In the genomic region with DNA sequence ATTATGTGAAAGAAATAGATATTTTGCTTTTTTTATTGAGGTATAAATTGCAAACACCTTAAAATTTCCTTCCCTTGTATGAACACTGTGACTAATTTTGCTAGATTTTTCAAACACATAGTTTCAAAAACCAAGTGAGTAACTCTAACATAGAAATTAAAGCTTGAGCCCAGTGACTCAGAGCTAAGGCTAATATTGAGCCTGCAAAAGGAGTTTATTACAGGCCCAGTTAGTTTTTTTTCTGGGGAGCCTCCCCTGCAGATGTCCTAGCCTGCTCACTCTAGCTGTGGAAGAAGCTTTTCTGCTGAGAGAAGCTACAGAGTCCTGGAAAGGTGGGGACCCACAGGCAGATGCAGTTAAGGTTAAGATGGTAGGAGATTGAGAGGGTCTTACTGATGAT, we compare ENCODE assay signal across 14 cellular contexts. TPM values are rescaled to one million over a fixed set of nuclear protein-coding genes. Genes with fewer than 3 reads are reported as not detected.
DNase-seq lines count a peak whose midpoint lies in the region; ATAC-seq and TF ChIP-seq lines count a peak whose summit lies in the region.
"Had no signal": no experiment of that assay in that cellular context is flagged by ENCODE, and none has a peak within 500 bp of the region (broad histone marks: within the 10 kb centered on the region; RNA-seq: fewer than 3 reads in every experiment).

No MANE protein-coding gene starts in this region.

- H3K9me3 Mint-ChIP-seq in GM23338 = no peaks in the 10 kb centered on the region
- H3K9me3 Mint-ChIP-seq: endodermal cell had no signal

- peak overlapping the region; percentile 18; the same call in 1 of the 2 replicates for H3K27ac ChIP-seq in GM23338 (ENCODE audit: low read depth)
- no peak overlapping the region for H3K27ac ChIP-seq in mesenchymal stem cell (ENCODE audit: low read length, poor library complexity, severe bottlenecking)
- H3K27ac ChIP-seq in testis = no peak overlapping the region

- H3K23ac ChIP-seq in mesenchymal stem cell (ENCODE audit: low read length in 2 of 2) = no peak overlapping the region

- intact Hi-C loops in testis (cut with DNase I; ENCODE audit: low total_unique reads) = no loop called here

- no peak overlapping the region for H3K4me3 Mint-ChIP-seq in GM23338
- H3K4me3 Mint-ChIP-seq: endodermal cell had no signal

- H3K4me3 ChIP-seq in BJ (ENCODE audit: low read depth, low read length) (no peak overlapping the region), GM23338 (no peak overlapping the region), astrocyte of the spinal cord (ENCODE audit: low read depth, low read length) (no peak overlapping the region), mesenchymal stem cell (ENCODE audit: insufficient read depth in 1 of 2, low read depth in 1 of 2, low read length in 2 of 2) (no peak overlapping the region), testis (no peak overlapping the region)
- H3K4me3 ChIP-seq: GM12878, mucosa of descending colon had no signal

- H2BK5ac ChIP-seq in mesenchymal stem cell (ENCODE audit: low read depth, low read length, poor library complexity, severe bottlenecking) = no peak overlapping the region

- DNase-seq in BJ (ENCODE audit: low read depth) = peak; percentile 14
- no peak for DNase-seq in GM23338 (ENCODE audit: low spot score)
- peak; percentile 53 for DNase-seq in astrocyte of the spinal cord (ENCODE audit: low read depth, low spot score)
- DNase-seq in mesenchymal stem cell = no peak
- no peak for DNase-seq in NCI-H1436 treated with DMSO at 0.1 percent for 48 hours (lab: John Stamatoyannopoulos, UW)
- no peak for DNase-seq in testis
- no peak for DNase-seq in cerebellar nuclear complex (lab: John Stamatoyannopoulos, UW)
- DNase-seq: endodermal cell, KG1, mucosa of descending colon had no signal

- peaks cover 18% of the 10 kb centered on the region for H3K27me3 Mint-ChIP-seq in GM23338 (ENCODE audit: insufficient read depth, low read depth, poor library complexity)

- H2AFZ ChIP-seq in GM23338 = no peak overlapping the region
- H2AFZ ChIP-seq in mesenchymal stem cell (ENCODE audit: low read depth, low read length) = no peak overlapping the region

- H3K9ac ChIP-seq in mesenchymal stem cell (ENCODE audit: low read length) = peak overlapping the region; percentile 97

- H3K18ac ChIP-seq in mesenchymal stem cell (ENCODE audit: low read depth in 1 of 2, low read length in 2 of 2) = no peak overlapping the region

- ATAC-seq in GM23338 = no peak
- ATAC-seq in GM21737 (IDR thresholded peaks at IDR 0.05; ENCODE audit: unreplicated experiment) = no peak
- ATAC-seq: GM12878, mucosa of descending colon, Panc1, sciatic nerve had no signal

- in situ Hi-C loops in astrocyte of the spinal cord (cut with HindIII; ENCODE audit: low sequenced_read_pairs) = no loop called here

- H2BK15ac ChIP-seq in mesenchymal stem cell (ENCODE audit: low read depth, poor library complexity, severe bottlenecking) = no peak overlapping the region

- H2AK5ac ChIP-seq in mesenchymal stem cell (ENCODE audit: low read length, severe bottlenecking) = no peak overlapping the region

- H3F3A ChIP-seq in GM23338 (replicated peaks; ENCODE audit: low read depth) = no peaks in the 10 kb centered on the region

- H3K79me2 ChIP-seq in GM23338 (replicated peaks; ENCODE audit: insufficient read depth) = peaks cover 78% of the 10 kb centered on the region

- H2BK120ac ChIP-seq in mesenchymal stem cell (ENCODE audit: low read depth, low read length) = no peak overlapping the region

- CTCF ChIA-PET in BJ (lab: Yijun Ruan, JAX) = no interaction called here

- H3K36me3 ChIP-seq in BJ (ENCODE audit: control insufficient read depth, insufficient read depth, low read length) = no peaks in the 10 kb centered on the region; the same call in 1 of the 2 replicates
- peaks cover 13% of the 10 kb centered on the region; the same call in 1 of the 2 replicates for H3K36me3 ChIP-seq in GM23338 (ENCODE audit: insufficient read depth)
- peaks cover 16 to 40% of the 10 kb centered on the region in 2 experiments for H3K36me3 ChIP-seq in mesenchymal stem cell (ENCODE audit: control insufficient read depth in 1 of 2, insufficient read depth in 2 of 2, low read depth in 1 of 2, low read length in 2 of 2)
- H3K36me3 ChIP-seq in testis (ENCODE audit: low read depth, missing control alignments) = no peaks in the 10 kb centered on the region

- no peak overlapping the region for H4K91ac ChIP-seq in mesenchymal stem cell (ENCODE audit: low read length)

- H3K14ac ChIP-seq in mesenchymal stem cell (ENCODE audit: low read length in 2 of 2) = no peak overlapping the region

- peak overlapping the region; percentile 4; the same call in 1 of the 2 replicates for H3K27ac Mint-ChIP-seq in GM23338
- H3K27ac Mint-ChIP-seq: endodermal cell had no signal

- no peak overlapping the region for H3K4ac ChIP-seq in mesenchymal stem cell (ENCODE audit: low read depth in 1 of 2, low read length in 2 of 2)

- peak overlapping the region; percentile 55 for H3K4me2 ChIP-seq in GM23338
- H3K4me2 ChIP-seq in mesenchymal stem cell (ENCODE audit: low read length, poor library complexity, severe bottlenecking) = no peak overlapping the region

- no peak for TF ChIP-seq POLR2A in testis (IDR thresholded peaks at IDR 0.05)

- peaks cover 16% of the 10 kb centered on the region; the same call in 2 of the 3 replicates for H3K4me1 Mint-ChIP-seq in GM23338

- no peak overlapping the region for H2BK12ac ChIP-seq in mesenchymal stem cell (ENCODE audit: low read length in 2 of 2)

- H3K27me3 ChIP-seq in BJ (ENCODE audit: control insufficient read depth, insufficient read depth, low read length) = no peaks in the 10 kb centered on the region
- no peaks in the 10 kb centered on the region for H3K27me3 ChIP-seq in GM23338 (ENCODE audit: insufficient read depth)
- H3K27me3 ChIP-seq in mesenchymal stem cell (ENCODE audit: control insufficient read depth in 1 of 2, insufficient read depth in 1 of 2, low read length in 2 of 2) = no peaks in the 10 kb centered on the region
- H3K27me3 ChIP-seq in testis = no peaks in the 10 kb centered on the region

- POLR2A ChIA-PET in BJ (lab: Charles Lee) = no interaction called here

- H3K36me3 Mint-ChIP-seq in GM23338 (ENCODE audit: low read depth) = peaks cover 52% of the 10 kb centered on the region

- H3K4me1 ChIP-seq in GM23338 (ENCODE audit: insufficient read depth) (peaks cover 30% of the 10 kb centered on the region), mesenchymal stem cell (ENCODE audit: control insufficient read depth, insufficient read depth, low read depth, low read length) (peaks cover 4% of the 10 kb centered on the region), testis (peaks cover 3% of the 10 kb centered on the region)

- peaks cover 28% of the 10 kb centered on the region for H4K20me1 ChIP-seq in GM23338 (replicated peaks; ENCODE audit: insufficient read depth)

- H3K9me2 ChIP-seq in GM23338 (ENCODE audit: insufficient read depth) = no peaks in the 10 kb centered on the region

- H3K79me1 ChIP-seq in mesenchymal stem cell (replicated peaks; ENCODE audit: low read length, poor library complexity, severe bottlenecking) = peaks cover 15% of the 10 kb centered on the region

- no peak for TF ChIP-seq CTCF in BJ (IDR thresholded peaks at IDR 0.05; ENCODE audit: insufficient read depth, low read depth, low read length)
- TF ChIP-seq CTCF in GM23338 (conservative IDR thresholded peaks at IDR 0.05; ENCODE audit: low read depth in 2 of 2) = no peak
- no peak for TF ChIP-seq CTCF in astrocyte of the spinal cord (IDR thresholded peaks at IDR 0.05; ENCODE audit: low read depth, low read length)
- no peak for TF ChIP-seq CTCF in testis (IDR thresholded peaks at IDR 0.05)

- no peak overlapping the region for H4K8ac ChIP-seq in mesenchymal stem cell (ENCODE audit: low read length)

- H3K9me3 ChIP-seq in mesenchymal stem cell (ENCODE audit: control insufficient read depth, low read length) = peaks cover 8% of the 10 kb centered on the region
- no peaks in the 10 kb centered on the region for H3K9me3 ChIP-seq in testis
- H3K9me3 ChIP-seq: mucosa of descending colon had no signal

TF ChIP-seq in GM23338, 12 proteins besides CTCF, POLR2A, EP300 and RAD21 (continues in another document):
- TF ChIP-seq CREB1 (CRISPR knock-in tag; IDR thresholded peaks at IDR 0.05; ENCODE audit: low read depth) = no peak

RNA-seq across cellular contexts. Expression of gene ZNF430, which starts 3.4 kb away (rescaled TPM):
- polyA plus RNA-seq in BJ (2011; rRNA removed) (5.3 and 5.9 TPM in 2 replicates), GM23338 (2016; fragmentation: Nextera tagmentation; extraction: Ambion mirVana) (9.6 and 13.1 TPM in 2 replicates), testis (ENCODE audit: insufficient read depth, low read depth, low replicate concordance) (3.8 TPM)
- 7.2 TPM in 2 replicates for polyA minus RNA-seq in BJ (2011; rRNA and poly(A)+ RNA removed)
- 14.3 and 20.0 TPM in 2 replicates for total RNA-seq in GM23338 (2014; rRNA removed; shearing (Covaris generic))
- polyA plus RNA-seq in mesenchymal stem cell (2013, experiment 1 of 2) = 5.8 TPM
- polyA plus RNA-seq in mesenchymal stem cell (2013, experiment 2 of 2) = 6.3 TPM
- total RNA-seq in testis = 10 to 100 TPM in 1 of 2 donors, 1 to 10 TPM in 1; 9.2 to 11.7 TPM

RNA-seq across cellular contexts. Expression of gene ZNF714, which starts 58.1 kb away (rescaled TPM):
- polyA plus RNA-seq in BJ (2011; rRNA removed) = 5.6 and 7.9 TPM in 2 replicates
- 4.2 and 4.5 TPM in 2 replicates for polyA minus RNA-seq in BJ (2011; rRNA and poly(A)+ RNA removed)
- 51.5 and 83.2 TPM in 2 replicates for total RNA-seq in GM23338 (2014; rRNA removed; shearing (Covaris generic))
- 37.3 and 43.5 TPM in 2 replicates for polyA plus RNA-seq in GM23338 (2016; fragmentation: Nextera tagmentation; extraction: Ambion mirVana)
- 8.3 TPM for polyA plus RNA-seq in mesenchymal stem cell (2013, experiment 1 of 2)
- polyA plus RNA-seq in mesenchymal stem cell (2013, experiment 2 of 2) = 8.1 TPM
- 10 to 100 TPM; 25.3 to 36.4 TPM for total RNA-seq in testis
- 4.2 TPM for polyA plus RNA-seq in testis (ENCODE audit: insufficient read depth, low read depth, low replicate concordance)

Comparison
In these comparisons a context has a peak if more than half of its experiments do, and no peak if none do; other contexts are left out.
1. DNase-seq: peak in BJ (single experiment) and astrocyte of the spinal cord (single experiment); none in GM23338 (single experiment), mesenchymal stem cell (single experiment), NCI-H1436 treated with DMSO at 0.1 percent for 48 hours (single experiment), testis (single experiment) and cerebellar nuclear complex (0 of 2).